In the genomic region with DNA sequence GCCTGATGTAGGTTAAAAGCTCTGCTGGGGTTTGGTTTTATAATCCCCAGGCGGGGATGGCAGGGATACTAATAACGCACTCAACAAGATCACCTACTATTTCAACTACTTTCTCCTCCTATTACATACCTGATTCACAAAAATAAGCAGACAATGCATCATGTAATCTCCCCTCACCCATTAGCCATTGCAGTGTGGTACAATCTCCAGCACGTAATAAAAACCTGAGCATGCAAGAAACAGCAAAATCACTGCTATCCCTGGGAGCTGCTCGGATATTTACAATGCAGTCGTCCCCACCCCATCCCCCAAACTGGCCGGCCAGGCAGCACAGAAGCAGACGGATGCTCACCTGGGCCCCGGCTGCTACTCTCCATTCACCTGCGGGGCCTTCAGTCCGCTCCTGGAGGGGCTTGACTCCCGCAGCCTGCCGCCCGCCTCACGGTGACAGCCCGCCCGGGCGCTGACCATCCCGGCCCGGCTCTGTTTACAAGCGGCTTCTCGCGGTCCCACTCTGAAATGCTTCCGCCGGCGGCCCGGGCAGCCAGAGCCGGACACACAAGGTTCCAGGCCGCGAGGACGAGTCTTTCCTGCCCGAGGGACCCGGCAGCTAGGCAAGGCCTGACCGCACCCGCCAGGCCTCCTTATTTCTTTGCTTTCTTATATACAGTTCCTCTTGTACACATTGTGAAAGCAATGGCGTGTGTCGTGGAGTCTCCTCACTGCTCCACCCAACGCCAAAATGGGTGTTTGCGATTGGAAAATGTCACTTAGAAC, we compare ENCODE assay signal across 8 cellular contexts. TPM values are rescaled to one million over a fixed set of nuclear protein-coding genes. Genes with fewer than 3 reads are reported as not detected.
DNase-seq lines count a peak whose midpoint lies in the region; ATAC-seq and TF ChIP-seq lines count a peak whose summit lies in the region.

A gene with protein sequence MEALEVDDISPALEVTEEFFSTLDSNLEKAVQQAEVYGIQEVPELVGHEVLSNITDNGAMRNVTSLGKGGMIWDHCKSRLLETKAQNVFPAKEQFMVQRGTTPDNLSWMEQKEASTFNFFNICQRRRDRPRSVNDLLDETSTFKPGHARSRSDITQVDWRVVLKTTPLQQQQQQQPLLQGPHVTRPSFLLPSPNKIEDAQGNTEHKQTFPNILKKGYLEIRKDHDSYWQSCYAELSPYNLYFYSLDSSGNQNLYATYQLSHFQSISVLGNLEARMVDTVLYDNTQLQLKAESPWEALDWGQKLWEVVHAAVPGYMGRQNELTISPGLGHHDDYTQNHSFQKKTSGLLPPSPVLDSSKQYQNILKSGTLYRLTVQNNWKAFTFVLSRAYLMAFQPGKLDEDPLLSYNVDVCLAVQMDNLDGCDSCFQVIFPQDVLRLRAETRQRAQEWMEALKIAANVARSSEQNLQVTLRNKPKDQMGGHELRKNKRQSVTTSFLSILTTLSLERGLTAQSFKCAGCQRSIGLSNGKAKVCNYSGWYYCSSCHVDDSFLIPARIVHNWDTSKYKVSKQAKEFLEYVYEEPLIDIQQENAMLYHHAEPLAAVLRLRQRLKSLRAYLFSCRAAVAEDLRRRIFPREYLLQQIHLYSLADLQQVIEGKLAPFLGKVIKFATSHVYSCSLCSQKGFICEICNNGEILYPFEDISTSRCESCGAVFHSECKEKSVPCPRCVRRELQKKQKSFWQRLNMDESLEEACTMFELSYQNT (minus strand): TSS at position 491 of the 777 bp plus-strand sequence. CDS start 23,888 bp downstream, outside the sequence.

- H3K27me3 ChIP-seq in AG04450 (ENCODE audit: control insufficient read depth, insufficient read depth, low read length): no peaks in the 10 kb centered on the region
- no peaks in the 10 kb centered on the region for H3K27me3 ChIP-seq in layer of hippocampus (ENCODE audit: control insufficient read depth, insufficient read depth, low read length)

- ATAC-seq in GM18858 (IDR thresholded peaks at IDR 0.05; ENCODE audit: unreplicated experiment): peak; percentile 81
- ATAC-seq in HG03066 (IDR thresholded peaks at IDR 0.05; ENCODE audit: low read depth, unreplicated experiment): peak; percentile 88

- CTCF ChIA-PET in AG04450 (lab: Charles Lee): interaction anchor here (2.2 to 4.7 kb wide), 2 partner anchors 15 to 280 kb away, joined by 12 to 46 read pairs; no protein-coding TSS in a partner anchor

- no peak for TF ChIP-seq CTCF in AG04450 (IDR thresholded peaks at IDR 0.05; ENCODE audit: low read depth, low read length)
- no peak for TF ChIP-seq CTCF in choroid plexus epithelial cell (conservative IDR thresholded peaks at IDR 0.05; ENCODE audit: low read depth, low read length)

- POLR2A ChIA-PET in AG04450 (lab: Yijun Ruan, JAX): interaction anchor here (0.7 to 1.6 kb wide), 7 partner anchors 9 to 268 kb away, joined by 3 to 13 read pairs (median 3); no protein-coding TSS in a partner anchor

- DNase-seq in AG04450 (ENCODE audit: low read depth, low spot score) (peak; percentile 75), NCI-H226 (peak; percentile 50), choroid plexus epithelial cell (ENCODE audit: low read depth) (peak; percentile 92)
- DNase-seq in activated CD4-positive, alpha-beta T cell treated with anti-CD3 and anti-CD28 coated beads for 24 hours (ENCODE audit: low read depth in 2 of 2): peak; percentile 62 to 66
- DNase-seq in stimulated activated CD4-positive, alpha-beta T cell treated with anti-CD3 and anti-CD28 coated beads, Interleukin-1b, Interleukin-23, amount 100 ng/mL, for 4 hours (ENCODE audit: low read depth in 2 of 2): peak; percentile 71 to 72

- peak within 1 kb of the TSS; percentile 94 for H3K4me3 ChIP-seq in AG04450 (ENCODE audit: low read depth, low read length)
- peak within 1 kb of the TSS; percentile 95 for H3K4me3 ChIP-seq in choroid plexus epithelial cell (ENCODE audit: low read depth, low read length)

- H3K27ac ChIP-seq in AG04450 (ENCODE audit: low read depth, low read length) (peak within 1 kb of the TSS; percentile 73), layer of hippocampus (ENCODE audit: low read depth, low read length) (peak within 1 kb of the TSS; percentile 78)

- H3K9me3 ChIP-seq in AG04450 (ENCODE audit: control insufficient read depth, insufficient read depth, low read length): no peaks in the 10 kb centered on the region; the same call in 1 of the 2 replicates

RNA-seq across cellular contexts. Expression of the gene that starts here (rescaled TPM):
- polyA plus RNA-seq in AG04450 (2011; rRNA removed): 5.3 and 7.0 TPM in 2 replicates
- 22.2 and 24.6 TPM in 2 replicates for polyA minus RNA-seq in AG04450 (2011; rRNA and poly(A)+ RNA removed)

Comparison
In these comparisons a context has a peak if more than half of its experiments do, and no peak if none do; other contexts are left out.
1. Peak in every context shown above with its lines: DNase-seq, ATAC-seq, H3K4me3 ChIP-seq and H3K27ac ChIP-seq.